1 cellular context compared by ENCODE assay signal in genomic region chr3:74009961-74010859, GRCh38.
TF ChIP-seq lines count a peak whose summit lies in the region.

No MANE protein-coding gene starts in this region.

TF ChIP-seq in WTC11, 78 proteins besides CTCF, POLR2A, EP300 and RAD21 (continued from another document):
- TF ChIP-seq SMAD3 (CRISPR knock-in tag; IDR thresholded peaks at IDR 0.05; ENCODE audit: borderline replicate concordance) (no peak), ZNF219 (CRISPR knock-in tag; IDR thresholded peaks at IDR 0.05; ENCODE audit: borderline replicate concordance) (no peak)
- TF ChIP-seq, protein P1, sequence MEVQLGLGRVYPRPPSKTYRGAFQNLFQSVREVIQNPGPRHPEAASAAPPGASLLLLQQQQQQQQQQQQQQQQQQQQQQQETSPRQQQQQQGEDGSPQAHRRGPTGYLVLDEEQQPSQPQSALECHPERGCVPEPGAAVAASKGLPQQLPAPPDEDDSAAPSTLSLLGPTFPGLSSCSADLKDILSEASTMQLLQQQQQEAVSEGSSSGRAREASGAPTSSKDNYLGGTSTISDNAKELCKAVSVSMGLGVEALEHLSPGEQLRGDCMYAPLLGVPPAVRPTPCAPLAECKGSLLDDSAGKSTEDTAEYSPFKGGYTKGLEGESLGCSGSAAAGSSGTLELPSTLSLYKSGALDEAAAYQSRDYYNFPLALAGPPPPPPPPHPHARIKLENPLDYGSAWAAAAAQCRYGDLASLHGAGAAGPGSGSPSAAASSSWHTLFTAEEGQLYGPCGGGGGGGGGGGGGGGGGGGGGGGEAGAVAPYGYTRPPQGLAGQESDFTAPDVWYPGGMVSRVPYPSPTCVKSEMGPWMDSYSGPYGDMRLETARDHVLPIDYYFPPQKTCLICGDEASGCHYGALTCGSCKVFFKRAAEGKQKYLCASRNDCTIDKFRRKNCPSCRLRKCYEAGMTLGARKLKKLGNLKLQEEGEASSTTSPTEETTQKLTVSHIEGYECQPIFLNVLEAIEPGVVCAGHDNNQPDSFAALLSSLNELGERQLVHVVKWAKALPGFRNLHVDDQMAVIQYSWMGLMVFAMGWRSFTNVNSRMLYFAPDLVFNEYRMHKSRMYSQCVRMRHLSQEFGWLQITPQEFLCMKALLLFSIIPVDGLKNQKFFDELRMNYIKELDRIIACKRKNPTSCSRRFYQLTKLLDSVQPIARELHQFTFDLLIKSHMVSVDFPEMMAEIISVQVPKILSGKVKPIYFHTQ (CRISPR knock-in tag; IDR thresholded peaks at IDR 0.05): no peak
